Comparison of ENCODE assay signal across 16 cellular contexts in the genomic region with DNA sequence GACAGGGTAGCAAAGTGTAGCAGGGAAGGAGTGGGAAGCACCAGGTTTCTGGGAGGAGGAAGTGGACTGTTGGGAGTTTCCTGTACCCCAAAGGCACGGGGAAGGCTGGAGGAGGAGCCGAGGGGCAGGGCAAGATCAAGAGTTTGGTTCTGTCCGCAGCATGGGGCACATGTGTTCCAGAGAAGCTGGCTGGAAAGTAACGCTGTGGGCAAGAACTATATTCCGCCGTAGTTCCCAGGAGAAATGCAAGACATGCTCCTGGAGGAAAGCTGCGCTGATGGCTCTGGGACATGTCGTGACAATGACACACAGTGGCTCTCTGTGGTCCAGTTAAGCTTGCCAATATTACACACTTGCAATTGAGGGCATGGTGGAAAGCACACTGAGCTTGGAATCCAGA. TPM values are rescaled to one million over a fixed set of nuclear protein-coding genes. Genes with fewer than 3 reads are reported as not detected.
DNase-seq lines count a peak whose midpoint lies in the region; ATAC-seq and TF ChIP-seq lines count a peak whose summit lies in the region.
"Had no signal": no experiment of that assay in that cellular context is flagged by ENCODE, and none has a peak within 500 bp of the region (broad histone marks: within the 10 kb centered on the region; RNA-seq: fewer than 3 reads in every experiment).

No MANE protein-coding gene starts in this region.

- no peak overlapping the region for H3K4me3 ChIP-seq in foreskin fibroblast (ENCODE audit: low read depth in 1 of 2, low read length in 2 of 2)
- H3K4me3 ChIP-seq in osteoblast (ENCODE audit: insufficient read depth, low read length) = no peak overlapping the region
- H3K4me3 ChIP-seq: BLaER1, HAP-1 had no signal

- no peak overlapping the region for H3K4me2 ChIP-seq in osteoblast (ENCODE audit: insufficient read depth, low read length)
- H3K4me2 ChIP-seq: BLaER1 had no signal

- no peaks in the 10 kb centered on the region for H3K9me3 ChIP-seq in osteoblast (ENCODE audit: low read depth, low read length)
- H3K9me3 ChIP-seq: BLaER1, Caco-2, HAP-1 had no signal

- H3K4me1 ChIP-seq in osteoblast (ENCODE audit: insufficient read depth, low read length) = no peaks in the 10 kb centered on the region
- H3K4me1 ChIP-seq: BLaER1, HAP-1 had no signal

- H3K27ac ChIP-seq in osteoblast (ENCODE audit: low read depth, low read length) = no peak overlapping the region
- H3K27ac ChIP-seq: BLaER1 had no signal

- DNase-seq in AG20443 (ENCODE audit: low spot score) = peak; percentile 29
- DNase-seq in RPMI7951 (ENCODE audit: low read depth) = peak; percentile 23
- peak; percentile 11 to 50 for DNase-seq in foreskin fibroblast
- DNase-seq in osteoblast (ENCODE audit: insufficient read length, low spot score, missing footprints) = no peak
- no peak for DNase-seq in NCI-H2227 (lab: John Stamatoyannopoulos, UW; ENCODE audit: unreplicated experiment)
- no peak for DNase-seq in effector memory CD8-positive, alpha-beta T cell
- DNase-seq: AML-193; Caco-2; CD8-positive, alpha-beta memory T cell; DND-41; GDM1; GOT3; KBM-7 had no signal

- ATAC-seq in GM19023 (IDR thresholded peaks at IDR 0.05; ENCODE audit: unreplicated experiment) = no peak
- ATAC-seq in effector memory CD8-positive, alpha-beta T cell (replicated peaks) = no peak

- no peaks in the 10 kb centered on the region for H3K36me3 ChIP-seq in osteoblast (ENCODE audit: insufficient read depth, low read length)
- H3K36me3 ChIP-seq: BLaER1, HAP-1 had no signal

- H3K79me2 ChIP-seq in osteoblast (ENCODE audit: insufficient read depth, low read length) = no peaks in the 10 kb centered on the region

- H3K27ac Mint-ChIP-seq in effector memory CD8-positive, alpha-beta T cell = no peak overlapping the region
- H3K27ac Mint-ChIP-seq: CD8-positive, alpha-beta memory T cell had no signal

- no peaks in the 10 kb centered on the region for H4K20me1 ChIP-seq in osteoblast (ENCODE audit: insufficient read depth, low read length)
- H4K20me1 ChIP-seq: BLaER1 had no signal

- TF ChIP-seq CTCF in foreskin fibroblast (IDR thresholded peaks at IDR 0.05; ENCODE audit: low read depth, low read length) (no peak), osteoblast (IDR thresholded peaks at IDR 0.05; ENCODE audit: extremely low read depth, low read depth, low read length) (no peak)

- H3K9me3 Mint-ChIP-seq in effector memory CD8-positive, alpha-beta T cell = no peaks in the 10 kb centered on the region
- H3K9me3 Mint-ChIP-seq: CD8-positive, alpha-beta memory T cell had no signal

- no peaks in the 10 kb centered on the region for H3K27me3 Mint-ChIP-seq in effector memory CD8-positive, alpha-beta T cell

- H3K4me1 Mint-ChIP-seq in effector memory CD8-positive, alpha-beta T cell (ENCODE audit: low read depth in 2 of 2) = peaks cover 6 to 12% of the 10 kb centered on the region in 2 donors

- H3K4me3 Mint-ChIP-seq in effector memory CD8-positive, alpha-beta T cell = no peak overlapping the region
- H3K4me3 Mint-ChIP-seq: CD8-positive, alpha-beta memory T cell had no signal

- H3K27me3 ChIP-seq in osteoblast (ENCODE audit: insufficient read depth, low read length) = no peaks in the 10 kb centered on the region
- H3K27me3 ChIP-seq: BLaER1 had no signal

- H3K36me3 Mint-ChIP-seq in effector memory CD8-positive, alpha-beta T cell (ENCODE audit: insufficient read depth) = no peaks in the 10 kb centered on the region
- H3K36me3 Mint-ChIP-seq: CD8-positive, alpha-beta memory T cell had no signal

- H2AFZ ChIP-seq in osteoblast (ENCODE audit: low read length) = peak overlapping the region; percentile 74

RNA-seq across cellular contexts. Expression of gene KPNA3, which starts 51.7 kb away (rescaled TPM):
- total RNA-seq in RPMI7951 (2014; rRNA removed; shearing (Covaris generic)) = 20.0 and 27.3 TPM in 2 replicates
- total RNA-seq in osteoblast = 42.0 and 43.6 TPM in 2 replicates

Comparison
In these comparisons a context has a peak if more than half of its experiments do, and no peak if none do; other contexts are left out.
1. DNase-seq: peak in AG20443 (single experiment), RPMI7951 (single experiment) and foreskin fibroblast (2 of 2); none in osteoblast (single experiment), NCI-H2227 (single experiment) and effector memory CD8-positive, alpha-beta T cell (0 of 3).